In genomic region chr3:129121792-129122696, GRCh38 we compare ENCODE assay signal across 8 cellular contexts. TPM values are rescaled to one million over a fixed set of nuclear protein-coding genes. Genes with fewer than 3 reads are reported as not detected.
A peak's percentile ranks its signal among the peaks of the same experiment; 100 is the strongest.
DNase-seq lines count a peak whose midpoint lies in the region; ATAC-seq and TF ChIP-seq lines count a peak whose summit lies in the region.

RAB43 (minus strand) TSS chr3:129121804; CDS start chr3:129121489, 315 bp downstream.

- H3K27me3 Mint-ChIP-seq in activated CD4-positive, alpha-beta T cell treated with anti-CD3 and anti-CD28 coated beads, Interleukin-2, amount 10 ng/mL, durations not matched to agents 24 days and 14 days = no peaks in the 10 kb centered on the region

- TF ChIP-seq CTCF in choroid plexus epithelial cell (conservative IDR thresholded peaks at IDR 0.05; ENCODE audit: low read depth, low read length) (no peak), kidney epithelial cell (IDR thresholded peaks at IDR 0.05; ENCODE audit: insufficient read depth, low read length, poor library complexity, severe bottlenecking) (no peak)

- no peaks in the 10 kb centered on the region for H3K9me3 Mint-ChIP-seq in activated CD4-positive, alpha-beta T cell treated with anti-CD3 and anti-CD28 coated beads, Interleukin-2, amount 10 ng/mL, durations not matched to agents 24 days and 14 days

- peak within 1 kb of the TSS; percentile 94 for H3K4me3 Mint-ChIP-seq in activated CD4-positive, alpha-beta T cell treated with anti-CD3 and anti-CD28 coated beads, Interleukin-2, amount 10 ng/mL, durations not matched to agents 24 days and 14 days

- H3K36me3 ChIP-seq in kidney epithelial cell (ENCODE audit: control insufficient read depth, insufficient read depth, low read length) = no peaks in the 10 kb centered on the region

- peaks cover 43% of the 10 kb centered on the region for H3K4me1 Mint-ChIP-seq in activated CD4-positive, alpha-beta T cell treated with anti-CD3 and anti-CD28 coated beads, Interleukin-2, amount 10 ng/mL, durations not matched to agents 24 days and 14 days

- DNase-seq in NCI-H2227 treated with DMSO at 0.1 percent for 48 hours (lab: John Stamatoyannopoulos, UW) = peak; percentile 87
- DNase-seq in activated CD4-positive, alpha-beta T cell treated with anti-CD3 and anti-CD28 coated beads, Interleukin-2, amount 10 ng/mL, durations not matched to agents 24 days and 14 days = peak; percentile 96
- peak; percentile 87 for DNase-seq in choroid plexus epithelial cell (ENCODE audit: low read depth)
- peak; percentile 47 for DNase-seq in kidney epithelial cell (ENCODE audit: low read depth)
- DNase-seq in stimulated activated CD4-positive, alpha-beta T cell treated with anti-CD3 and anti-CD28 coated beads, Interleukin-15, amount 100 ng/mL, for 1 hour (ENCODE audit: low read depth in 1 of 2, low spot score in 1 of 2) = peak; percentile 76 to 80
- no peak for DNase-seq in KG1 (lab: John Stamatoyannopoulos, UW)

- intact Hi-C loops in activated CD4-positive, alpha-beta T cell treated with anti-CD3 and anti-CD28 coated beads, Interleukin-2, amount 10 ng/mL, durations not matched to agents 24 days and 14 days (cut with micrococcal nuclease) = loop anchor here (2.0 to 5.0 kb wide), 8 partner anchors 55 to 505 kb away; no protein-coding TSS in a partner anchor

- H3K4me3 ChIP-seq in choroid plexus epithelial cell (ENCODE audit: low read depth, low read length) (peak within 1 kb of the TSS; percentile 87), kidney epithelial cell (ENCODE audit: low read depth, low read length) (peak within 1 kb of the TSS; percentile 51)

- H3K27ac Mint-ChIP-seq in activated CD4-positive, alpha-beta T cell treated with anti-CD3 and anti-CD28 coated beads, Interleukin-2, amount 10 ng/mL, durations not matched to agents 24 days and 14 days = peak within 1 kb of the TSS; percentile 99

- peaks cover 43% of the 10 kb centered on the region for H3K36me3 Mint-ChIP-seq in activated CD4-positive, alpha-beta T cell treated with anti-CD3 and anti-CD28 coated beads, Interleukin-2, amount 10 ng/mL, durations not matched to agents 24 days and 14 days (ENCODE audit: low read depth)

- H3K27me3 ChIP-seq in kidney epithelial cell (ENCODE audit: control insufficient read depth, insufficient read depth, low read length) = no peaks in the 10 kb centered on the region

- ATAC-seq in GM18502 (IDR thresholded peaks at IDR 0.05; ENCODE audit: poor library complexity, unreplicated experiment) = peak; percentile 52
- ATAC-seq in HG02981 (IDR thresholded peaks at IDR 0.05; ENCODE audit: unreplicated experiment) = peak; percentile 44

RNA-seq across cellular contexts. Expression of gene RAB43, which starts in this region (rescaled TPM):
- 42.5 and 44.3 TPM in 2 replicates for total RNA-seq in activated CD4-positive, alpha-beta T cell treated with anti-CD3 and anti-CD28 coated beads, Interleukin-2, amount 10 ng/mL, durations not matched to agents 24 days and 14 days
- total RNA-seq in kidney epithelial cell = 54.6 and 58.0 TPM in 2 replicates
